In genomic region chr9:136086213-136086881, GRCh38 we compare ENCODE assay signal across 1 cellular context.
TF ChIP-seq lines count a peak whose summit lies in the region.

No MANE protein-coding gene starts in this region.

TF ChIP-seq in IMR-90, 13 proteins besides CTCF, POLR2A, EP300 and RAD21:
- TF ChIP-seq MXI1 (IDR thresholded peaks at IDR 0.05; ENCODE audit: borderline replicate concordance, low read depth, low read length) = no peak
- TF ChIP-seq MAFK (IDR thresholded peaks at IDR 0.05; ENCODE audit: low read depth, low read length) = no peak
- no peak for TF ChIP-seq BHLHE40 (IDR thresholded peaks at IDR 0.05; ENCODE audit: low read depth, low read length)
- TF ChIP-seq, protein P1, sequence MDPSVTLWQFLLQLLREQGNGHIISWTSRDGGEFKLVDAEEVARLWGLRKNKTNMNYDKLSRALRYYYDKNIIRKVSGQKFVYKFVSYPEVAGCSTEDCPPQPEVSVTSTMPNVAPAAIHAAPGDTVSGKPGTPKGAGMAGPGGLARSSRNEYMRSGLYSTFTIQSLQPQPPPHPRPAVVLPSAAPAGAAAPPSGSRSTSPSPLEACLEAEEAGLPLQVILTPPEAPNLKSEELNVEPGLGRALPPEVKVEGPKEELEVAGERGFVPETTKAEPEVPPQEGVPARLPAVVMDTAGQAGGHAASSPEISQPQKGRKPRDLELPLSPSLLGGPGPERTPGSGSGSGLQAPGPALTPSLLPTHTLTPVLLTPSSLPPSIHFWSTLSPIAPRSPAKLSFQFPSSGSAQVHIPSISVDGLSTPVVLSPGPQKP (IDR thresholded peaks at IDR 0.05; ENCODE audit: borderline replicate concordance, low read depth, low read length) = no peak
- TF ChIP-seq MAZ (IDR thresholded peaks at IDR 0.05; ENCODE audit: borderline replicate concordance, low read depth, low read length) = no peak
- no peak for TF ChIP-seq NFE2L2 (IDR thresholded peaks at IDR 0.05; ENCODE audit: low read depth, low read length)
- no peak for TF ChIP-seq RCOR1 (IDR thresholded peaks at IDR 0.05; ENCODE audit: insufficient replicate concordance, low read length)
- TF ChIP-seq RFX5 (IDR thresholded peaks at IDR 0.05; ENCODE audit: low read depth, low read length) = no peak
- no peak for TF ChIP-seq CEBPB (IDR thresholded peaks at IDR 0.05; ENCODE audit: low read depth, low read length)
- TF ChIP-seq FOS (IDR thresholded peaks at IDR 0.05; ENCODE audit: low read depth, low read length) = no peak
- no peak for TF ChIP-seq SMC3 (IDR thresholded peaks at IDR 0.05; ENCODE audit: low read depth, low read length)
- TF ChIP-seq CHD1 (IDR thresholded peaks at IDR 0.05; ENCODE audit: low read depth, low read length) = no peak
- TF ChIP-seq USF2 (IDR thresholded peaks at IDR 0.05; ENCODE audit: low read depth, low read length) = no peak
